In genomic region chr4:90074322-90074886, GRCh38 we compare ENCODE assay signal across 15 cellular contexts. TPM values are rescaled to one million over a fixed set of nuclear protein-coding genes. Genes with fewer than 3 reads are reported as not detected.
"Had no signal": no experiment of that assay in that cellular context is flagged by ENCODE, and none has a peak within 500 bp of the region (broad histone marks: within the 10 kb centered on the region; RNA-seq: fewer than 3 reads in every experiment).

No MANE protein-coding gene starts in this region.

- H3K27ac Mint-ChIP-seq: activated CD8-positive, alpha-beta T cell treated with anti-CD3 and anti-CD28 coated beads for 36 hours; activated naive CD8-positive, alpha-beta T cell treated with anti-CD3 and anti-CD28 coated beads, Interleukin-2, amount 50 U/mL, for 24 hours; activated T-cell treated with anti-CD3 and anti-CD28 coated beads, Interleukin-2, amount 50 U/mL, for 72 hours; T-cell; type B pancreatic cell had no signal

- H3K36me3 Mint-ChIP-seq: T-cell, type B pancreatic cell had no signal

- H3K9me3 ChIP-seq: esophagus squamous epithelium, neutrophil had no signal

- H3K27me3 ChIP-seq: cardiac muscle cell, esophagus squamous epithelium, neutrophil had no signal

- H3K27ac ChIP-seq: cardiac muscle cell, esophagus squamous epithelium, neutrophil had no signal

- H3K36me3 ChIP-seq: cardiac muscle cell, esophagus squamous epithelium, neutrophil had no signal

- H3K9me3 Mint-ChIP-seq: activated CD8-positive, alpha-beta T cell treated with anti-CD3 and anti-CD28 coated beads for 36 hours; activated naive CD8-positive, alpha-beta T cell treated with anti-CD3 and anti-CD28 coated beads, Interleukin-2, amount 50 U/mL, for 24 hours; activated T-cell treated with anti-CD3 and anti-CD28 coated beads, Interleukin-2, amount 50 U/mL, for 72 hours; T-cell; type B pancreatic cell had no signal

- H3K4me3 ChIP-seq: cardiac muscle cell, esophagus squamous epithelium had no signal

- DNase-seq: activated CD4-positive, alpha-beta T cell treated with anti-CD3 and anti-CD28 coated beads for 4 hours; activated CD8-positive, alpha-beta memory T cell treated with anti-CD3 and anti-CD28 coated beads, Interleukin-2, amount 50 U/mL, for 4 hours; activated CD8-positive, alpha-beta T cell treated with anti-CD3 and anti-CD28 coated beads for 36 hours; activated naive CD4-positive, alpha-beta T cell treated with Interleukin-2 at 50 U/mL for 16 hours; activated naive CD8-positive, alpha-beta T cell treated with anti-CD3 and anti-CD28 coated beads, Interleukin-2, amount 50 U/mL, for 24 hours; activated T-cell treated with anti-CD3 and anti-CD28 coated beads, Interleukin-2, amount 50 U/mL, for 72 hours; esophagus squamous epithelium; foreskin fibroblast; stimulated activated CD4-positive, alpha-beta T cell treated with anti-CD3 and anti-CD28 coated beads, Interleukin-2, amount 100 ng/mL, for 24 hours; stimulated activated naive CD4-positive, alpha-beta T cell; T-cell; T1000 had no signal

- H3K4me1 Mint-ChIP-seq: activated naive CD8-positive, alpha-beta T cell treated with anti-CD3 and anti-CD28 coated beads, Interleukin-2, amount 50 U/mL, for 24 hours; T-cell had no signal

- H3K4me1 ChIP-seq: esophagus squamous epithelium had no signal

- H3K4me3 Mint-ChIP-seq: activated CD8-positive, alpha-beta T cell treated with anti-CD3 and anti-CD28 coated beads for 36 hours; activated naive CD8-positive, alpha-beta T cell treated with anti-CD3 and anti-CD28 coated beads, Interleukin-2, amount 50 U/mL, for 24 hours; activated T-cell treated with anti-CD3 and anti-CD28 coated beads, Interleukin-2, amount 50 U/mL, for 72 hours; T-cell; type B pancreatic cell had no signal

RNA-seq across cellular contexts. Expression of gene CCSER1, which starts 52.8 kb away (rescaled TPM):
- total RNA-seq: activated CD8-positive, alpha-beta T cell treated with anti-CD3 and anti-CD28 coated beads for 36 hours had no signal
